8 cellular contexts compared by ENCODE assay signal in genomic region chr3:42012378-42012934, GRCh38. TPM values are rescaled to one million over a fixed set of nuclear protein-coding genes. Genes with fewer than 3 reads are reported as not detected.
DNase-seq lines count a peak whose midpoint lies in the region; ATAC-seq and FAIRE-seq lines count a peak whose summit lies in the region.

No MANE protein-coding gene starts in this region.

- peak overlapping the region; percentile 99; the same call in 1 of the 2 replicates for H3K27ac ChIP-seq in BLaER1
- H3K27ac ChIP-seq in muscle layer of duodenum (ENCODE audit: low read length) = peak overlapping the region; percentile 90

- H3K4me3 ChIP-seq in BLaER1 (peak overlapping the region; percentile 99), muscle layer of duodenum (ENCODE audit: low read depth in 1 of 2, low read length in 2 of 2) (peak overlapping the region; percentile 68 to 72)

- peak overlapping the region; percentile 95 to 97 for H3K27ac Mint-ChIP-seq in activated naive CD4-positive, alpha-beta T cell treated with anti-CD3 and anti-CD28 coated beads, Interleukin-2, amount 50 U/mL, for 72 hours

- DNase-seq in GM19239 (ENCODE audit: insufficient read length, low spot score) (no peak), T1000 (lab: John Stamatoyannopoulos, UW) (no peak), globus pallidus (ENCODE audit: low spot score) (no peak)
- no peak for DNase-seq in activated naive CD4-positive, alpha-beta T cell treated with anti-CD3 and anti-CD28 coated beads, Interleukin-2, amount 50 U/mL, for 72 hours (ENCODE audit: low spot score in 2 of 2)
- DNase-seq in effector CD4-positive, alpha-beta T cell = no peak

- ATAC-seq in HG03175 (IDR thresholded peaks at IDR 0.05; ENCODE audit: unreplicated experiment) = peak; percentile 36
- no peak for ATAC-seq in activated naive CD4-positive, alpha-beta T cell treated with anti-CD3 and anti-CD28 coated beads, Interleukin-2, amount 50 U/mL, for 72 hours

- peaks cover 46% of the 10 kb centered on the region for H3K4me1 ChIP-seq in BLaER1
- peaks cover 3 to 17% of the 10 kb centered on the region in 2 donors for H3K4me1 ChIP-seq in muscle layer of duodenum (ENCODE audit: control insufficient read depth in 1 of 2, insufficient read depth in 2 of 2, low read length in 2 of 2)

- H3K9me3 ChIP-seq in BLaER1 (no peaks in the 10 kb centered on the region), muscle layer of duodenum (ENCODE audit: control insufficient read depth in 1 of 2, low read length in 2 of 2) (no peaks in the 10 kb centered on the region)

- H3K27me3 ChIP-seq in BLaER1 = no peaks in the 10 kb centered on the region
- H3K27me3 ChIP-seq in muscle layer of duodenum (ENCODE audit: low read depth, low read length) = no peaks in the 10 kb centered on the region

- no peaks in the 10 kb centered on the region for H3K9me3 Mint-ChIP-seq in activated naive CD4-positive, alpha-beta T cell treated with anti-CD3 and anti-CD28 coated beads, Interleukin-2, amount 50 U/mL, for 72 hours

- peaks cover 11 to 15% of the 10 kb centered on the region in 2 donors for H3K36me3 Mint-ChIP-seq in activated naive CD4-positive, alpha-beta T cell treated with anti-CD3 and anti-CD28 coated beads, Interleukin-2, amount 50 U/mL, for 72 hours

- no peaks in the 10 kb centered on the region for H3K36me3 ChIP-seq in BLaER1
- H3K36me3 ChIP-seq in muscle layer of duodenum (ENCODE audit: control insufficient read depth in 1 of 2, insufficient read depth in 2 of 2, low read length in 2 of 2) = no peaks in the 10 kb centered on the region

- peak; percentile 63 for FAIRE-seq in GM19239 (lab: Jason Lieb, UNC)

- peak overlapping the region; percentile 96 for H3K9ac ChIP-seq in BLaER1

- peak overlapping the region; percentile 91 for H3K4me2 ChIP-seq in BLaER1

- peaks cover 27% of the 10 kb centered on the region for H4K20me1 ChIP-seq in BLaER1

RNA-seq across cellular contexts. Expression of gene ULK4, which starts 50.6 kb away (rescaled TPM):
- total RNA-seq in activated naive CD4-positive, alpha-beta T cell treated with anti-CD3 and anti-CD28 coated beads, Interleukin-2, amount 50 U/mL, for 72 hours = 1 to 10 TPM; 8.1 to 8.9 TPM
